ENCODE assay signal across 1 cellular context in the genomic region with DNA sequence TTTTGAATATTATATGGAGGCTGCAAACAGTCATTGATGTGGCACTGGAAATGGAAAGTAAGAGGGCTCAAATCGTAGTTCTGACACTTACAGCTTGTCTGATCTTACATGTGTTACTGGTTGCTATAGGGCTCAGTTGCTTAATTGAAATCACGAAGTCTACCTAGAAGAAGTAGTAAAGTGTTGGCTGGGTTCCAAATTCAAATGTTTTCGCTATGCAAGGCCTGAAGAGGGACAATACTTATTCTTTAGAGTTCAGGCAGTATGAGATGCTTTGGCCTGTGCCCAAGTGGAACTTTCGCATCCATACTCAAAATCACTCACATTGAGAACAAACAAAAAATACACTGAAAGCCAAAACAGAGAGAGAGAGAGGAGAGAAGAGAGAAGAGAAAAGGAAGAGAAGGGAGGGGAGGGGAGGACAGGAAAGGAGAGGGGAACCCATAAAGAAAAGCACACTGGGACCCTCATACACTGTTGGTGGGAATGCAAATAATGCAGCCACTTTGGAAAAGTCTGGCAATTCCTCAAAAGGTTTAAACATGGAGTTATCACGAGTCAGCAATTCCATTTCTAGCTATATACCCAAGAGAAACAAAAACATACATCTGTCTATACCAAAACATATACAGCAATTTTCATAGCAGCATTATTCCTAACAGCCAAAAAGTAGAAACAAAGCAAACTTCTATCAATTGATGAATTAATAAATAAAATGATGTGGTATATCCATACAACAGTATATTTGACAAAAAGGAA.
TF ChIP-seq lines count a peak whose summit lies in the region.

No MANE protein-coding gene starts in this region.

TF ChIP-seq in HCT116, 20 proteins besides CTCF, POLR2A, EP300 and RAD21:
- TF ChIP-seq ELF1 (IDR thresholded peaks at IDR 0.05; ENCODE audit: borderline replicate concordance, low read depth) = no peak
- no peak for TF ChIP-seq JUND (IDR thresholded peaks at IDR 0.05)
- TF ChIP-seq, protein P1, sequence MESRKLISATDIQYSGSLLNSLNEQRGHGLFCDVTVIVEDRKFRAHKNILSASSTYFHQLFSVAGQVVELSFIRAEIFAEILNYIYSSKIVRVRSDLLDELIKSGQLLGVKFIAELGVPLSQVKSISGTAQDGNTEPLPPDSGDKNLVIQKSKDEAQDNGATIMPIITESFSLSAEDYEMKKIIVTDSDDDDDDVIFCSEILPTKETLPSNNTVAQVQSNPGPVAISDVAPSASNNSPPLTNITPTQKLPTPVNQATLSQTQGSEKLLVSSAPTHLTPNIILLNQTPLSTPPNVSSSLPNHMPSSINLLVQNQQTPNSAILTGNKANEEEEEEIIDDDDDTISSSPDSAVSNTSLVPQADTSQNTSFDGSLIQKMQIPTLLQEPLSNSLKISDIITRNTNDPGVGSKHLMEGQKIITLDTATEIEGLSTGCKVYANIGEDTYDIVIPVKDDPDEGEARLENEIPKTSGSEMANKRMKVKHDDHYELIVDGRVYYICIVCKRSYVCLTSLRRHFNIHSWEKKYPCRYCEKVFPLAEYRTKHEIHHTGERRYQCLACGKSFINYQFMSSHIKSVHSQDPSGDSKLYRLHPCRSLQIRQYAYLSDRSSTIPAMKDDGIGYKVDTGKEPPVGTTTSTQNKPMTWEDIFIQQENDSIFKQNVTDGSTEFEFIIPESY (IDR thresholded peaks at IDR 0.05; ENCODE audit: extremely low read depth, insufficient replicate concordance, low read length) = no peak
- TF ChIP-seq SIN3A (IDR thresholded peaks at IDR 0.05; ENCODE audit: low read depth) = no peak
- no peak for TF ChIP-seq CBX3 (IDR thresholded peaks at IDR 0.05; ENCODE audit: low read depth)
- TF ChIP-seq, protein P2, sequence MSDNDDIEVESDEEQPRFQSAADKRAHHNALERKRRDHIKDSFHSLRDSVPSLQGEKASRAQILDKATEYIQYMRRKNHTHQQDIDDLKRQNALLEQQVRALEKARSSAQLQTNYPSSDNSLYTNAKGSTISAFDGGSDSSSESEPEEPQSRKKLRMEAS (IDR thresholded peaks at IDR 0.05) = no peak
- TF ChIP-seq, protein P3, sequence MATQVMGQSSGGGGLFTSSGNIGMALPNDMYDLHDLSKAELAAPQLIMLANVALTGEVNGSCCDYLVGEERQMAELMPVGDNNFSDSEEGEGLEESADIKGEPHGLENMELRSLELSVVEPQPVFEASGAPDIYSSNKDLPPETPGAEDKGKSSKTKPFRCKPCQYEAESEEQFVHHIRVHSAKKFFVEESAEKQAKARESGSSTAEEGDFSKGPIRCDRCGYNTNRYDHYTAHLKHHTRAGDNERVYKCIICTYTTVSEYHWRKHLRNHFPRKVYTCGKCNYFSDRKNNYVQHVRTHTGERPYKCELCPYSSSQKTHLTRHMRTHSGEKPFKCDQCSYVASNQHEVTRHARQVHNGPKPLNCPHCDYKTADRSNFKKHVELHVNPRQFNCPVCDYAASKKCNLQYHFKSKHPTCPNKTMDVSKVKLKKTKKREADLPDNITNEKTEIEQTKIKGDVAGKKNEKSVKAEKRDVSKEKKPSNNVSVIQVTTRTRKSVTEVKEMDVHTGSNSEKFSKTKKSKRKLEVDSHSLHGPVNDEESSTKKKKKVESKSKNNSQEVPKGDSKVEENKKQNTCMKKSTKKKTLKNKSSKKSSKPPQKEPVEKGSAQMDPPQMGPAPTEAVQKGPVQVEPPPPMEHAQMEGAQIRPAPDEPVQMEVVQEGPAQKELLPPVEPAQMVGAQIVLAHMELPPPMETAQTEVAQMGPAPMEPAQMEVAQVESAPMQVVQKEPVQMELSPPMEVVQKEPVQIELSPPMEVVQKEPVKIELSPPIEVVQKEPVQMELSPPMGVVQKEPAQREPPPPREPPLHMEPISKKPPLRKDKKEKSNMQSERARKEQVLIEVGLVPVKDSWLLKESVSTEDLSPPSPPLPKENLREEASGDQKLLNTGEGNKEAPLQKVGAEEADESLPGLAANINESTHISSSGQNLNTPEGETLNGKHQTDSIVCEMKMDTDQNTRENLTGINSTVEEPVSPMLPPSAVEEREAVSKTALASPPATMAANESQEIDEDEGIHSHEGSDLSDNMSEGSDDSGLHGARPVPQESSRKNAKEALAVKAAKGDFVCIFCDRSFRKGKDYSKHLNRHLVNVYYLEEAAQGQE (IDR thresholded peaks at IDR 0.05; ENCODE audit: low read depth) = no peak
- no peak for TF ChIP-seq CEBPB (IDR thresholded peaks at IDR 0.05; ENCODE audit: low read depth)
- TF ChIP-seq SP1 (IDR thresholded peaks at IDR 0.05; ENCODE audit: low read depth) = no peak
- TF ChIP-seq, protein P4, sequence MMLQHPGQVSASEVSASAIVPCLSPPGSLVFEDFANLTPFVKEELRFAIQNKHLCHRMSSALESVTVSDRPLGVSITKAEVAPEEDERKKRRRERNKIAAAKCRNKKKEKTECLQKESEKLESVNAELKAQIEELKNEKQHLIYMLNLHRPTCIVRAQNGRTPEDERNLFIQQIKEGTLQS (IDR thresholded peaks at IDR 0.05) = no peak
- TF ChIP-seq POLR2AphosphoS5 (IDR thresholded peaks at IDR 0.05; ENCODE audit: low read depth, low read length) = no peak
- no peak for TF ChIP-seq ZNF274 (IDR thresholded peaks at IDR 0.05; ENCODE audit: low read depth, low read length)
- TF ChIP-seq EGR1 (IDR thresholded peaks at IDR 0.05; ENCODE audit: low read depth) = no peak
- TF ChIP-seq FOSL1 (IDR thresholded peaks at IDR 0.05; ENCODE audit: low read depth) = no peak
- TF ChIP-seq SRF (IDR thresholded peaks at IDR 0.05; ENCODE audit: low read depth) = no peak
- TF ChIP-seq YY1 (IDR thresholded peaks at IDR 0.05; ENCODE audit: extremely low read depth, insufficient replicate concordance, low read depth, low read length) = no peak
- no peak for TF ChIP-seq TCF7L2 (IDR thresholded peaks at IDR 0.05; ENCODE audit: borderline replicate concordance, extremely low read depth, insufficient read depth, insufficient read length)
TF ChIP-seq in HCT116: peak in this region for 0.
